Comparison of ENCODE assay signal across 13 cellular contexts in the genomic region with DNA sequence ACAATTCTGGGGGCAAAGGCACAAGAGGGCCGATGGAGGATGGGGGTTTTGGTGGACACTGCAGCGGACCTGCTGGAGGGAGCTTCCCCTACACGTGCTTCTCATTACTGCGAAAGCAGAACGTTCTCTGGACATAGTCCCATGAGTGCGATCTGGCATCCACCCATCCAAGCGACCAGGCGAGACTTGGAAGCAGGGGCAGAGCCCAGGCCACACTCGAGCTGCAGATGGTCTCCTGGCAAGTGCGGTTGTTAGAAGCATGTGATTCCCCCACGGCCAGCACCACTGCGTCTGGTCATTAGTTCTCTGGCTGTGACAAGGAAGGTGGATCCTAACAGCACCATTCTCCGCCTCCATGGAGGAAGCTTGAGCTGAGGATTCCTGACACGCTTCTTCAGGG.
A peak's percentile ranks its signal among the peaks of the same experiment; 100 is the strongest.
DNase-seq lines count a peak whose midpoint lies in the region; TF ChIP-seq lines count a peak whose summit lies in the region.
"Had no signal": no experiment of that assay in that cellular context is flagged by ENCODE, and none has a peak within 500 bp of the region (broad histone marks: within the 10 kb centered on the region; RNA-seq: fewer than 3 reads in every experiment).

No MANE protein-coding gene starts in this region.

- H3K9me3 ChIP-seq in suprapubic skin, result no peaks in the 10 kb centered on the region
- no peaks in the 10 kb centered on the region for H3K9me3 ChIP-seq in tibial nerve
- H3K9me3 ChIP-seq: A549, BE2C, HAP-1 had no signal

- H3K4me3 ChIP-seq in suprapubic skin (no peak overlapping the region), tibial nerve (no peak overlapping the region)
- H3K4me3 ChIP-seq: A549, HAP-1 had no signal

- intact Hi-C loops in posterior vena cava (cut with DNase I), result no loop called here

- no peak for TF ChIP-seq POLR2A in suprapubic skin (IDR thresholded peaks at IDR 0.05)
- no peak for TF ChIP-seq POLR2A in tibial nerve (IDR thresholded peaks at IDR 0.05)

- peak; percentile 66 for DNase-seq in G401 (ENCODE audit: low spot score)
- DNase-seq in cerebellar cortex (ENCODE audit: low spot score), result peak; percentile 57
- peak; percentile 53 for DNase-seq in posterior vena cava (ENCODE audit: low spot score)
- no peak for DNase-seq in suprapubic skin (ENCODE audit: low spot score in 2 of 2)
- no peak for DNase-seq in stimulated activated CD4-positive, alpha-beta T cell treated with anti-CD3 and anti-CD28 coated beads, Interleukin-4, amount 100 ng/mL, for 1 hour
- DNase-seq in tibial nerve (ENCODE audit: low spot score in 2 of 2), result no peak
- DNase-seq: BE2C; CD4-positive, alpha-beta memory T cell; DMS79; GOT3 had no signal

- no peaks in the 10 kb centered on the region for H3K36me3 ChIP-seq in suprapubic skin
- no peaks in the 10 kb centered on the region for H3K36me3 ChIP-seq in tibial nerve
- H3K36me3 ChIP-seq: BE2C, HAP-1 had no signal

- in situ Hi-C loops in G401 (cut with HindIII; ENCODE audit: low sequenced_read_pairs), result no loop called here

- 60% methylated on average over 14 of the region's 14 CpGs for WGBS in suprapubic skin
- WGBS in tibial nerve, 2 donors, result 71 to 87% methylated on average over 9 to 12 of the region's 14 CpGs

- H3K27ac ChIP-seq in suprapubic skin (peak overlapping the region; percentile 54), tibial nerve (no peak overlapping the region)
- H3K27ac ChIP-seq: A549, C4-2B had no signal

- H3K4me1 ChIP-seq in suprapubic skin, result no peaks in the 10 kb centered on the region
- H3K4me1 ChIP-seq in tibial nerve, result peaks cover 0 to 14% (median 0%) of the 10 kb centered on the region in 4 donors
- H3K4me1 ChIP-seq: A549, BE2C, HAP-1 had no signal

- TF ChIP-seq EP300 in suprapubic skin (IDR thresholded peaks at IDR 0.05) (no peak), tibial nerve (IDR thresholded peaks at IDR 0.05) (no peak)

- TF ChIP-seq CTCF in suprapubic skin (IDR thresholded peaks at IDR 0.05) (no peak), tibial nerve (IDR thresholded peaks at IDR 0.05) (no peak)

- H3K27me3 ChIP-seq in suprapubic skin, result peaks cover 30% of the 10 kb centered on the region
- H3K27me3 ChIP-seq in tibial nerve, result no peaks in the 10 kb centered on the region
- H3K27me3 ChIP-seq: BE2C had no signal

Comparison
In these comparisons a context has a peak if more than half of its experiments do, and no peak if none do; other contexts are left out.
1. DNase-seq: peak in G401 (single experiment), cerebellar cortex (single experiment) and posterior vena cava (single experiment); none in suprapubic skin (0 of 2), stimulated activated CD4-positive, alpha-beta T cell treated with anti-CD3 and anti-CD28 coated beads, Interleukin-4, amount 100 ng/mL, for 1 hour (single experiment) and tibial nerve (0 of 2).